In the genomic region with DNA sequence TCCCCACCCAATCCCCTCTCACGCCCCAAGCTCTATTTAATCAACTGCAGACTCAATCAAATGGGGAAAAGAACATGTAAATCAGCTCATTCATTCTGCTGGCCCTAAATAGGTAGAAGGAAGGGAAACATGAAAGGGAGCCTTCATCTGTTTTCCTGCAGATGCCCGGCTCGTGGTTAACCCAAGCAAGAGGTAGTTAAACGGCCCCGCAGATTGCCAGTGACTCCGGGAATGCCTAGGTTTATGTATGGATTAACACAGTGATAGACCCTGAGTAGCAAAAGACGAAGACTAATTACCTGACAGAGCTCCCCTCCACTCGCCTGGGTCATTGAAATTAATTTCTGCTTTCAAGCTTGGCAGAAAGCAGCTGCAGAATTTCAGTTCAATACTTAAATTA, we compare ENCODE assay signal across 22 cellular contexts.
DNase-seq lines count a peak whose midpoint lies in the region; ATAC-seq, FAIRE-seq and TF ChIP-seq lines count a peak whose summit lies in the region.
"Had no signal": no experiment of that assay in that cellular context is flagged by ENCODE, and none has a peak within 500 bp of the region (broad histone marks: within the 10 kb centered on the region; RNA-seq: fewer than 3 reads in every experiment).

No MANE protein-coding gene starts in this region.

- TF ChIP-seq CTCF in neural progenitor cell (IDR thresholded peaks at IDR 0.05) (no peak), kidney (IDR thresholded peaks at IDR 0.05; ENCODE audit: borderline replicate concordance, extremely low read depth, insufficient read depth) (no peak)

- intact Hi-C loops in kidney (cut with DNase I): no loop called here

- peak overlapping the region; percentile 48 for H3K27ac ChIP-seq in ectodermal cell (ENCODE audit: insufficient read depth, low read depth, low read length, poor library complexity, severe bottlenecking)
- no peak overlapping the region for H3K27ac ChIP-seq in neural progenitor cell
- no peak overlapping the region for H3K27ac ChIP-seq in kidney (ENCODE audit: low read depth in 2 of 2, low read length in 2 of 2)
- H3K27ac ChIP-seq: BLaER1, RWPE1 had no signal

- peaks cover 8% of the 10 kb centered on the region for H3K27me3 Mint-ChIP-seq in neural progenitor cell (ENCODE audit: insufficient read depth, low read depth)

- FAIRE-seq in kidney (lab: Jason Lieb, UNC): no peak
- FAIRE-seq: GM12891 had no signal

- peaks cover 19% of the 10 kb centered on the region for H3K4me1 ChIP-seq in ectodermal cell (ENCODE audit: control insufficient read depth, insufficient read depth, low read length)
- peaks cover 36% of the 10 kb centered on the region for H3K4me1 ChIP-seq in neural progenitor cell
- no peaks in the 10 kb centered on the region for H3K4me1 ChIP-seq in kidney (ENCODE audit: control insufficient read depth in 1 of 2, insufficient read depth in 1 of 2, low read depth in 1 of 2, low read length in 2 of 2)
- H3K4me1 ChIP-seq: BLaER1 had no signal

- H3K9me3 ChIP-seq in ectodermal cell (ENCODE audit: control insufficient read depth, low read length) (no peaks in the 10 kb centered on the region), neural progenitor cell (ENCODE audit: low read depth) (no peaks in the 10 kb centered on the region), kidney (ENCODE audit: control insufficient read depth in 1 of 2, low read length in 2 of 2) (no peaks in the 10 kb centered on the region)
- H3K9me3 ChIP-seq: BLaER1, Caco-2, SK-N-SH had no signal

- H3K9me3 Mint-ChIP-seq in neural progenitor cell: peaks cover 6% of the 10 kb centered on the region
- H3K9me3 Mint-ChIP-seq: CD4-positive, alpha-beta memory T cell had no signal

- peak; percentile 46 for DNase-seq in NCI-H146 (lab: John Stamatoyannopoulos, UW)
- DNase-seq in NCI-H82 (lab: John Stamatoyannopoulos, UW): peak; percentile 62
- DNase-seq in neural progenitor cell (ENCODE audit: low spot score): peak; percentile 50
- DNase-seq in activated naive CD4-positive, alpha-beta T cell treated with Interleukin-2 at 50 U/mL for 16 hours: no peak
- DNase-seq in anterior cingulate cortex (lab: John Stamatoyannopoulos, UW): no peak
- DNase-seq in kidney: no peak
- DNase-seq: Caco-2; CD4-positive, alpha-beta memory T cell; DMS 273 treated with DMSO at 0.1 percent for 48 hours; DND-41; Karpas-422; NCI-H1436 treated with DMSO at 0.1 percent for 48 hours; NCI-H2029 treated with DMSO at 0.1 percent for 48 hours; NCI-H446 treated with DMSO at 0.1 percent for 48 hours; NK-92 treated with Interleukin-12 subunit alpha and Interleukin-12 subunit beta, amount 100 ng/mL, for 24 hours; SHP77 treated with DMSO at 0.1 percent for 48 hours; SK-N-SH had no signal

- no peak overlapping the region for H3K4me3 ChIP-seq in ectodermal cell (ENCODE audit: insufficient read depth, low read depth, low read length)
- H3K4me3 ChIP-seq in neural progenitor cell: no peak overlapping the region
- H3K4me3 ChIP-seq in kidney (ENCODE audit: low read length in 2 of 2): no peak overlapping the region
- H3K4me3 ChIP-seq: BLaER1 had no signal

- peaks cover 65% of the 10 kb centered on the region for H3K4me1 Mint-ChIP-seq in neural progenitor cell
- H3K4me1 Mint-ChIP-seq: CD4-positive, alpha-beta memory T cell had no signal

- H3K27me3 ChIP-seq in ectodermal cell (ENCODE audit: control insufficient read depth, insufficient read depth, low read length, poor library complexity, severe bottlenecking) (no peaks in the 10 kb centered on the region), neural progenitor cell (no peaks in the 10 kb centered on the region)
- H3K27me3 ChIP-seq: BLaER1 had no signal

- no peak for ATAC-seq in GM21737 (IDR thresholded peaks at IDR 0.05; ENCODE audit: unreplicated experiment)

- peaks cover 16% of the 10 kb centered on the region for H3F3A ChIP-seq in neural progenitor cell (ENCODE audit: low read depth)

- no peak overlapping the region for H3K9ac ChIP-seq in neural progenitor cell
- no peak overlapping the region for H3K9ac ChIP-seq in kidney (ENCODE audit: low read length in 2 of 2)
- H3K9ac ChIP-seq: BLaER1, SK-N-SH had no signal

- peaks cover 4% of the 10 kb centered on the region for H3K36me3 Mint-ChIP-seq in neural progenitor cell
- H3K36me3 Mint-ChIP-seq: CD4-positive, alpha-beta memory T cell had no signal

- 42% methylated on average over 8 of the region's 8 CpGs for WGBS in ectodermal cell, 2 experiments

- no peaks in the 10 kb centered on the region for H3K79me2 ChIP-seq in neural progenitor cell (ENCODE audit: low read depth)

- peaks cover 5% of the 10 kb centered on the region for H4K20me1 ChIP-seq in neural progenitor cell (ENCODE audit: low read depth)
- H4K20me1 ChIP-seq: BLaER1 had no signal

- H3K4me2 ChIP-seq in neural progenitor cell: peak overlapping the region; percentile 58
- H3K4me2 ChIP-seq: BLaER1, SK-N-SH had no signal

- H3K27ac Mint-ChIP-seq in neural progenitor cell: peak overlapping the region; percentile 86
- H3K27ac Mint-ChIP-seq: CD4-positive, alpha-beta memory T cell had no signal

- peak overlapping the region; percentile 66 for H3K4me3 Mint-ChIP-seq in neural progenitor cell
- H3K4me3 Mint-ChIP-seq: CD4-positive, alpha-beta memory T cell had no signal

- H2AFZ ChIP-seq in neural progenitor cell (replicated peaks): no peak overlapping the region

- H3K36me3 ChIP-seq in ectodermal cell (ENCODE audit: control insufficient read depth, insufficient read depth, low read length) (no peaks in the 10 kb centered on the region), neural progenitor cell (no peaks in the 10 kb centered on the region), kidney (ENCODE audit: control insufficient read depth in 1 of 2, insufficient read depth in 2 of 2, low read length in 2 of 2) (no peaks in the 10 kb centered on the region)
- H3K36me3 ChIP-seq: BLaER1 had no signal

Comparison
In these comparisons a context has a peak if more than half of its experiments do, and no peak if none do; other contexts are left out.
1. DNase-seq: peak in NCI-H146 (single experiment), NCI-H82 (single experiment) and neural progenitor cell (single experiment); none in activated naive CD4-positive, alpha-beta T cell treated with Interleukin-2 at 50 U/mL for 16 hours (single experiment), anterior cingulate cortex (0 of 58) and kidney (single experiment).